19 cellular contexts compared by ENCODE assay signal in the genomic region with DNA sequence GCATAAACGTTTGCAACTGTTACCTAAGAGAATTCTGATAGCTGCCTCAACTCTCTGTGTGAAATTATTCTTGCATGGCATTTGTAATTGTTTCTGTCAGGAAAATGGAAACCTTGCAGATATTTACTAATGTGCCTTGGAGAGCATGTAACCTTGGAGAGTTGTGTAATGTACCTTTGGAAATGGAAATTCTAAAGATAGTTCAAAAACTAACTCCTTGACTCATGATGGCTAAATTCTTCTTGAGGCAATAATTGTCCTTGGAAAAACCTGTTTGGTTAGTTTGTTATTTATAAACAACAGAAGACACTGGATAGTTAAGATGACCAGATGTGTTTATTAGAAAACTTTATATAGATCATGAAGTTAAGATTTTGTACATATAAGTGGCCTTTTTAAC.
DNase-seq lines count a peak whose midpoint lies in the region; ATAC-seq and TF ChIP-seq lines count a peak whose summit lies in the region.
"Had no signal": no experiment of that assay in that cellular context is flagged by ENCODE, and none has a peak within 500 bp of the region (broad histone marks: within the 10 kb centered on the region; RNA-seq: fewer than 3 reads in every experiment).

No MANE protein-coding gene starts in this region.

- H3K4me2 ChIP-seq in MM.1S (ENCODE audit: low read depth, low read length): no peak overlapping the region

- H3K4me1 ChIP-seq in RWPE2 (ENCODE audit: insufficient read depth, poor library complexity, severe bottlenecking) (peaks cover 8% of the 10 kb centered on the region), MM.1S (ENCODE audit: low read length) (no peaks in the 10 kb centered on the region)
- H3K4me1 ChIP-seq: HAP-1, SJCRH30 had no signal

- H3K79me2 ChIP-seq in MM.1S (ENCODE audit: low read length): no peaks in the 10 kb centered on the region

- peak; percentile 60 for ATAC-seq in RWPE2 (ENCODE audit: low read depth)

- POLR2A ChIA-PET in GM10248 (lab: Yijun Ruan, JAX): no interaction called here

- H3K9me2 ChIP-seq in MM.1S (replicated peaks; ENCODE audit: insufficient read depth, low read length): no peaks in the 10 kb centered on the region

- no peak overlapping the region for H3K9ac ChIP-seq in MM.1S (ENCODE audit: low read length)

- H3K36me3 ChIP-seq in RWPE2 (ENCODE audit: low read depth): no peaks in the 10 kb centered on the region
- no peaks in the 10 kb centered on the region for H3K36me3 ChIP-seq in MM.1S (replicated peaks; ENCODE audit: insufficient read depth, low read length)
- H3K36me3 ChIP-seq: HAP-1, SJCRH30 had no signal

- TF ChIP-seq CTCF in RWPE2 (IDR thresholded peaks at IDR 0.05; ENCODE audit: poor library complexity, severe bottlenecking): no peak
- no peak for TF ChIP-seq CTCF in MM.1S (IDR thresholded peaks at IDR 0.05; ENCODE audit: low read length)
- TF ChIP-seq CTCF in GM10248 (IDR thresholded peaks at IDR 0.05; ENCODE audit: control extremely low read depth, extremely low read depth, low read depth, missing control alignments): no peak

- no peak overlapping the region for H2AFZ ChIP-seq in MM.1S (ENCODE audit: low read length)

- H3K27ac ChIP-seq in RWPE2 (ENCODE audit: poor library complexity, severe bottlenecking) (no peak overlapping the region), MM.1S (ENCODE audit: low read length) (no peak overlapping the region)
- H3K27ac ChIP-seq: SJCRH30 had no signal

- H3K4me3 ChIP-seq in RWPE2 (ENCODE audit: severe bottlenecking) (no peak overlapping the region), MM.1S (ENCODE audit: low read length) (no peak overlapping the region)
- H3K4me3 ChIP-seq: HAP-1, SJCRH30 had no signal

- no peaks in the 10 kb centered on the region for H4K20me1 ChIP-seq in MM.1S (ENCODE audit: insufficient read depth, low read length)

- no peaks in the 10 kb centered on the region for H3K9me3 ChIP-seq in RWPE2 (ENCODE audit: severe bottlenecking)
- no peaks in the 10 kb centered on the region for H3K9me3 ChIP-seq in MM.1S (replicated peaks; ENCODE audit: insufficient read depth, low read length)
- H3K9me3 ChIP-seq: HAP-1, SJCRH30 had no signal

- CTCF ChIA-PET in GM10248 (lab: Yijun Ruan, JAX): interaction anchor here (0.7 to 1.0 kb wide), 3 partner anchors 8 to 22 kb away, joined by 3 read pairs; no protein-coding TSS in a partner anchor

- no peaks in the 10 kb centered on the region for H3F3A ChIP-seq in MM.1S (ENCODE audit: insufficient read depth, low read length)

- DNase-seq in DMS53 (lab: John Stamatoyannopoulos, UW) (peak; percentile 5), DMS53 treated with DMSO at 0.1 percent for 48 hours (lab: John Stamatoyannopoulos, UW; ENCODE audit: unreplicated experiment) (no peak), RWPE2 (ENCODE audit: low spot score) (no peak), fibroblast of peridontal ligament (ENCODE audit: extremely low read depth) (peak; percentile 25), renal cortical epithelial cell (ENCODE audit: low read depth) (peak; percentile 81), MM.1S (no peak), dermis blood vessel endothelial cell (no peak), GM10248 (ENCODE audit: extremely low spot score) (no peak)
- DNase-seq: 8988T; DMS153; EL; Karpas-422; NCI-H1092 treated with DMSO at 0.1 percent for 48 hours; NCI-H146; NCI-H2029 treated with DMSO at 0.1 percent for 48 hours; NCI-H748 treated with DMSO at 0.1 percent for 48 hours; NK-92 treated with Interleukin-12 subunit alpha and Interleukin-12 subunit beta, amount 100 ng/mL, for 24 hours; SJCRH30 had no signal

- H3K27me3 ChIP-seq in RWPE2 (ENCODE audit: insufficient read depth, poor library complexity, severe bottlenecking) (no peaks in the 10 kb centered on the region), MM.1S (replicated peaks; ENCODE audit: insufficient read depth, low read length) (no peaks in the 10 kb centered on the region)
- H3K27me3 ChIP-seq: SJCRH30 had no signal

Comparison
In these comparisons a context has a peak if more than half of its experiments do, and no peak if none do; other contexts are left out.
1. DNase-seq: peak in DMS53 (single experiment), fibroblast of peridontal ligament (single experiment) and renal cortical epithelial cell (single experiment); none in DMS53 treated with DMSO at 0.1 percent for 48 hours (single experiment), RWPE2 (single experiment), MM.1S (single experiment), dermis blood vessel endothelial cell (single experiment) and GM10248 (single experiment).